Comparison of ENCODE assay signal across 1 cellular context in genomic region chr19:17415107-17415506, GRCh38.
TF ChIP-seq lines count a peak whose summit lies in the region.

No MANE protein-coding gene starts in this region.

TF ChIP-seq in WTC11, 78 proteins besides CTCF, POLR2A, EP300 and RAD21 (continued from another document):
- TF ChIP-seq, protein P1, sequence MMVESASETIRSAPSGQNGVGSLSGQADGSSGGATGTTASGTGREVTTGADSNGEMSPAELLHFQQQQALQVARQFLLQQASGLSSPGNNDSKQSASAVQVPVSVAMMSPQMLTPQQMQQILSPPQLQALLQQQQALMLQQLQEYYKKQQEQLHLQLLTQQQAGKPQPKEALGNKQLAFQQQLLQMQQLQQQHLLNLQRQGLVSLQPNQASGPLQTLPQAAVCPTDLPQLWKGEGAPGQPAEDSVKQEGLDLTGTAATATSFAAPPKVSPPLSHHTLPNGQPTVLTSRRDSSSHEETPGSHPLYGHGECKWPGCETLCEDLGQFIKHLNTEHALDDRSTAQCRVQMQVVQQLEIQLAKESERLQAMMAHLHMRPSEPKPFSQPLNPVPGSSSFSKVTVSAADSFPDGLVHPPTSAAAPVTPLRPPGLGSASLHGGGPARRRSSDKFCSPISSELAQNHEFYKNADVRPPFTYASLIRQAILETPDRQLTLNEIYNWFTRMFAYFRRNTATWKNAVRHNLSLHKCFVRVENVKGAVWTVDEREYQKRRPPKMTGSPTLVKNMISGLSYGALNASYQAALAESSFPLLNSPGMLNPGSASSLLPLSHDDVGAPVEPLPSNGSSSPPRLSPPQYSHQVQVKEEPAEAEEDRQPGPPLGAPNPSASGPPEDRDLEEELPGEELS (CRISPR knock-in tag; IDR thresholded peaks at IDR 0.05): peak; percentile 42; the same call in 1 of the 2 replicates
